Comparison of ENCODE assay signal across 8 cellular contexts in the genomic region with DNA sequence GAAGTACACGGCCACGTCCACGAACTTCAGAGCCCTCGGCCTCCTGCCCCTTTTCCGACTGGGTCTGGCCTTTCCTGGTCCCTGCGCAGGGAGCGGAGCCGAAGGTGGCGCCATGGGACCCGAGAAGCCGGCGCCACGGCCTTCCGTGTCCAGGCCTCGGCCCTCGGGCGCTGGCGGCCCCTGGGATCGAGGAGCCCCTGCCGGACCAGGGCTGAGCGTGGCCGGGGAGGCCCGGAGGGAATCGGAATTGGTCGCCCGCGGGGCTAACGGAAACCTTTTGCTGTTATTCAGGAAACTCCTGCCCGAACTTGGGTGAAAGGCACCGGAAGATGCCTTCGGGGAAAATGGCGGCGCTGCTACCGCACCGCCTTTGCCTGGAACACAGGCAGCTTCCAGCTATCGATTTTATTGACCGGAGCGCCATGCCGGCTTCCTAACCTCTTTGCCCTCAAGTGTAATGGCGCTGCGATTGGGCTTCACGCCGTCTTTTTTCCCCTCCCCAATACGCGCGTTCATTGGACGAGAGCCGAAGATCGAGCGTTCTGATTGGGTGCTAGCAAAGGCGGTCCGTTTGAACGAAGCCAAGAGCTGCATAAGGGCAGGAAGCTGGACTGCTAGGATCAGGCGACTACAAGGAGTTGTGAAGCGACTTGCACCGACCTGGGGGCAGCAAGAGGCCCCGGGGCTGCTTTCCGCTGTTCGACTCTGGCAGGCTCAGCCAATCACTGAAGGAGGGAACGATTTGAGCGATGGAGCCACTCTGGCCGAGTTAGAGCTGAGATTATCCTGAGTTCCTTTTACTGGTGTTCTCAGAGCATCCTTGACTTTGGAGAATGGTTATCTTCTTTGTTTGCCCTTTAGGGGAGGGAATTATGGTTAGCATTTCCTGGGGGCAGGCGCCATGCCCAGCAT. TPM values are rescaled to one million over a fixed set of nuclear protein-coding genes. Genes with fewer than 3 reads are reported as not detected.
DNase-seq lines count a peak whose midpoint lies in the region; ATAC-seq and TF ChIP-seq lines count a peak whose summit lies in the region.

ZNF689 (minus strand) TSS at position 462 of the 912 bp plus-strand sequence; CDS start at position 114, 348 bp downstream.

- TF ChIP-seq POLR2A in GM19193 (IDR thresholded peaks at IDR 0.05; ENCODE audit: extremely low read depth, insufficient read depth, insufficient read length) = peak; percentile 78

- POLR2A ChIA-PET in activated CD4-positive, alpha-beta T cell treated with anti-CD3 and anti-CD28 coated beads for 36 hours (lab: Charles Lee) = interaction anchor here (0.5 to 1.6 kb wide), 13 partner anchors 24 to 239 kb away, joined by 3 to 9 read pairs (median 4); partner anchors contain the start of genes DCTPP1, FBRS, ZNF688 and ZNF747

- CTCF ChIA-PET in activated CD4-positive, alpha-beta T cell treated with anti-CD3 and anti-CD28 coated beads for 36 hours (lab: Charles Lee) = interaction anchor here (0.7 to 11.8 kb wide), 13 partner anchors 10 to 203 kb away, joined by 3 to 99 read pairs (median 3); partner anchors contain the start of genes DCTPP1, PRR14 and ZNF771

- peak within 1 kb of the TSS; percentile 96 for H3K27ac Mint-ChIP-seq in activated CD4-positive, alpha-beta T cell treated with anti-CD3 and anti-CD28 coated beads for 36 hours

- H3K36me3 Mint-ChIP-seq in activated CD4-positive, alpha-beta T cell treated with anti-CD3 and anti-CD28 coated beads for 36 hours (ENCODE audit: low read depth) = peaks cover 17% of the 10 kb centered on the region

- H3K27me3 Mint-ChIP-seq in activated CD4-positive, alpha-beta T cell treated with anti-CD3 and anti-CD28 coated beads for 36 hours = no peaks in the 10 kb centered on the region

- H3K4me3 Mint-ChIP-seq in activated CD4-positive, alpha-beta T cell treated with anti-CD3 and anti-CD28 coated beads for 36 hours = peak within 1 kb of the TSS; percentile 80

- TF ChIP-seq CTCF in choroid plexus epithelial cell (conservative IDR thresholded peaks at IDR 0.05; ENCODE audit: low read depth, low read length) = peak; percentile 1

- ATAC-seq in HG03439 (IDR thresholded peaks at IDR 0.05; ENCODE audit: unreplicated experiment) = peak; percentile 76
- ATAC-seq in activated CD4-positive, alpha-beta T cell treated with anti-CD3 and anti-CD28 coated beads for 36 hours = peak; percentile 88

- H3K4me3 ChIP-seq in choroid plexus epithelial cell (ENCODE audit: low read depth, low read length) = peak within 1 kb of the TSS; percentile 72

- no peaks in the 10 kb centered on the region for H3K9me3 Mint-ChIP-seq in activated CD4-positive, alpha-beta T cell treated with anti-CD3 and anti-CD28 coated beads for 36 hours (ENCODE audit: low read depth)

- intact Hi-C loops in activated CD4-positive, alpha-beta T cell treated with anti-CD3 and anti-CD28 coated beads for 36 hours (cut with DNase I, micrococcal nuclease) = loop anchor here in 1 of 2 experiments (1.0 to 10.0 kb wide), 12 partner anchors 24 to 543 kb away; partner anchors contain the start of genes ALDOA, DCTPP1, FBRS and MAPK3

- peaks cover 19% of the 10 kb centered on the region for H3K4me1 Mint-ChIP-seq in activated CD4-positive, alpha-beta T cell treated with anti-CD3 and anti-CD28 coated beads for 36 hours

- DNase-seq in AML-193 (lab: John Stamatoyannopoulos, UW) = peak; percentile 91 to 95
- DNase-seq in NCI-H524 (lab: John Stamatoyannopoulos, UW) = peak; percentile 98 to 99
- DNase-seq in activated CD4-positive, alpha-beta T cell treated with anti-CD3 and anti-CD28 coated beads for 36 hours = peak; percentile 96
- DNase-seq in choroid plexus epithelial cell (ENCODE audit: low read depth) = peak; percentile 98
- DNase-seq in kidney glomerular epithelial cell (lab: John Stamatoyannopoulos, UW) = peak; percentile 92
- DNase-seq in stimulated activated CD4-positive, alpha-beta T cell treated with anti-CD3 and anti-CD28 coated beads, Interleukin-1b, Interleukin-23, amount 100 ng/mL, for 1 hour (ENCODE audit: low read depth in 2 of 2) = peak; percentile 84 to 87

RNA-seq across cellular contexts. Expression of gene ZNF689, which starts in this region (rescaled TPM):
- 10 to 100 TPM in 1 of 2 experiments, 1 to 10 TPM in 1; 9.0 to 10.7 TPM for total RNA-seq in activated CD4-positive, alpha-beta T cell treated with anti-CD3 and anti-CD28 coated beads for 36 hours

Comparison
In these comparisons a context has a peak if more than half of its experiments do, and no peak if none do; other contexts are left out.
1. Peak in every context shown above with its lines: DNase-seq, ATAC-seq and H3K4me3 ChIP-seq.